Comparison of ENCODE assay signal across 14 cellular contexts in genomic region chr14:61328629-61329262, GRCh38. TPM values are rescaled to one million over a fixed set of nuclear protein-coding genes. Genes with fewer than 3 reads are reported as not detected.
DNase-seq lines count a peak whose midpoint lies in the region; ATAC-seq, FAIRE-seq and TF ChIP-seq lines count a peak whose summit lies in the region.
"Had no signal": no experiment of that assay in that cellular context is flagged by ENCODE, and none has a peak within 500 bp of the region (broad histone marks: within the 10 kb centered on the region; RNA-seq: fewer than 3 reads in every experiment).

No MANE protein-coding gene starts in this region.

- H3K4me3 Mint-ChIP-seq in activated CD4-positive, alpha-beta T cell treated with anti-CD3 and anti-CD28 coated beads, Interleukin-2, amount 10 ng/mL, durations not matched to agents 7 days and 5 days, result peak overlapping the region; percentile 60
- H3K4me3 Mint-ChIP-seq: nephron had no signal

- H3K4me2 ChIP-seq in GM12878 (ENCODE audit: control insufficient read depth, insufficient read depth), result peak overlapping the region; percentile 54; the same call in 1 of the 2 replicates

- H3K4me1 ChIP-seq in GM12878 (ENCODE audit: control insufficient read depth, insufficient read depth, low read length) (peaks cover 20% of the 10 kb centered on the region), spleen (peaks cover 20 to 93% (median 37%) of the 10 kb centered on the region in 6 donors)
- H3K4me1 ChIP-seq: adrenal gland had no signal

- no peaks in the 10 kb centered on the region; a peak in 1 of 4 replicates for H3K36me3 ChIP-seq in GM12878 (ENCODE audit: control insufficient read depth in 2 of 2, insufficient read depth in 2 of 2, low read length in 1 of 2)
- no peaks in the 10 kb centered on the region for H3K36me3 ChIP-seq in spleen
- H3K36me3 ChIP-seq: adrenal gland had no signal

- TF ChIP-seq RAD21 in GM12878 (IDR thresholded peaks at IDR 0.05; ENCODE audit: insufficient read depth, low read depth, low read length), result no peak

- POLR2A ChIA-PET in activated CD4-positive, alpha-beta T cell treated with anti-CD3 and anti-CD28 coated beads, Interleukin-2, amount 10 ng/mL, durations not matched to agents 7 days and 5 days (lab: Charles Lee), result no interaction called here
- POLR2A ChIA-PET in GM12878 (lab: Charles Lee), result interaction anchor here (0.7 to 4.5 kb wide), 10 partner anchors 10 to 113 kb away, joined by 3 to 27 read pairs (median 4); no protein-coding TSS in a partner anchor

- in situ Hi-C loops in GM12878 (cut with MboI), result no loop called here

- RAD21 ChIA-PET in GM12878 (lab: Charles Lee; ENCODE audit: unreplicated experiment), result interaction anchor here (0.6 to 7.4 kb wide), 10 partner anchors 13 to 509 kb away, joined by 3 to 61 read pairs (median 4); no protein-coding TSS in a partner anchor

- peaks cover 94% of the 10 kb centered on the region for H3K79me2 ChIP-seq in GM12878 (ENCODE audit: control insufficient read depth, insufficient read depth, low read length)

- peaks cover 79% of the 10 kb centered on the region for H3K4me1 Mint-ChIP-seq in activated CD4-positive, alpha-beta T cell treated with anti-CD3 and anti-CD28 coated beads, Interleukin-2, amount 10 ng/mL, durations not matched to agents 7 days and 5 days
- H3K4me1 Mint-ChIP-seq: nephron had no signal

- no peaks in the 10 kb centered on the region for H4K20me1 ChIP-seq in GM12878 (ENCODE audit: control insufficient read depth, insufficient read depth)

- peak overlapping the region; percentile 81 for H3K27ac Mint-ChIP-seq in activated CD4-positive, alpha-beta T cell treated with anti-CD3 and anti-CD28 coated beads, Interleukin-2, amount 10 ng/mL, durations not matched to agents 7 days and 5 days
- H3K27ac Mint-ChIP-seq: nephron had no signal

- H3K27ac ChIP-seq in GM12878 (ENCODE audit: control insufficient read depth, insufficient read depth), result peak overlapping the region; percentile 51
- H3K27ac ChIP-seq in spleen, result peak overlapping the region; percentile 36 to 92 (median 90)
- H3K27ac ChIP-seq: epithelial cell of prostate had no signal

- BruUV-seq in GM12878 (replicated peaks; lab: Mats Ljungman, UMichigan), result no TSS peak

- no peaks in the 10 kb centered on the region; a peak in 1 of 4 replicates for H3K27me3 ChIP-seq in GM12878 (replicated peaks in 1 of 2; ENCODE audit: control insufficient read depth in 2 of 2, insufficient read depth in 2 of 2, low read length in 1 of 2)
- H3K27me3 ChIP-seq in spleen (replicated peaks in 1 of 7), result no peaks in the 10 kb centered on the region
- H3K27me3 ChIP-seq: adrenal gland had no signal

- ATAC-seq in GM18868 (IDR thresholded peaks at IDR 0.05; ENCODE audit: unreplicated experiment), result peak; percentile 19
- peak; percentile 39 for ATAC-seq in GM12878
- ATAC-seq: PC-3 had no signal

- H3K9ac ChIP-seq in GM12878 (ENCODE audit: control insufficient read depth, insufficient read depth, low read length), result 0 out of 2 replicates have a peak overlapping the region, but pooled peaks have one; percentile 25

- H3K9me3 ChIP-seq in GM12878 (replicated peaks; ENCODE audit: control insufficient read depth, insufficient read depth, low read length), result peaks cover 6% of the 10 kb centered on the region; the same call in 1 of the 3 replicates
- H3K9me3 ChIP-seq in spleen, result peaks cover 0 to 6% (median 0%) of the 10 kb centered on the region in 8 donors
- H3K9me3 ChIP-seq: adrenal gland had no signal

- peaks cover 70% of the 10 kb centered on the region for H3K36me3 Mint-ChIP-seq in activated CD4-positive, alpha-beta T cell treated with anti-CD3 and anti-CD28 coated beads, Interleukin-2, amount 10 ng/mL, durations not matched to agents 7 days and 5 days (ENCODE audit: low read depth)

- H3K27me3 Mint-ChIP-seq in activated CD4-positive, alpha-beta T cell treated with anti-CD3 and anti-CD28 coated beads, Interleukin-2, amount 10 ng/mL, durations not matched to agents 7 days and 5 days, result no peaks in the 10 kb centered on the region

- no peak for FAIRE-seq in GM12878 (lab: Jason Lieb, UNC)

- no peak overlapping the region for H2AFZ ChIP-seq in GM12878 (ENCODE audit: control insufficient read depth, low read depth, low read length)

- TF ChIP-seq POLR2A in GM12878 (IDR thresholded peaks at IDR 0.05; ENCODE audit: low read depth, low read length) (no peak), spleen (IDR thresholded peaks at IDR 0.05) (no peak)

- H3K9me3 Mint-ChIP-seq in activated CD4-positive, alpha-beta T cell treated with anti-CD3 and anti-CD28 coated beads, Interleukin-2, amount 10 ng/mL, durations not matched to agents 7 days and 5 days, result peaks cover 4% of the 10 kb centered on the region

- intact Hi-C loops in GM12878 (cut with micrococcal nuclease; ENCODE audit: unreplicated experiment) (no loop called here), spleen (cut with DNase I; ENCODE audit: low total_unique reads) (no loop called here)

- no peak overlapping the region; the same call in 1 of the 2 replicates for H3K4me3 ChIP-seq in GM12878
- H3K4me3 ChIP-seq in spleen, result peak overlapping the region in 2 of 8 donors; percentile 5 to 76
- H3K4me3 ChIP-seq: adrenal gland had no signal

- no peak for TF ChIP-seq CTCF in GM12878 (IDR thresholded peaks at IDR 0.05 in 2 of 3, conservative IDR thresholded peaks at IDR 0.05 in 1 of 3; ENCODE audit: control insufficient read depth in 2 of 3, extremely low read depth in 1 of 3, insufficient read depth in 1 of 3, low read depth in 3 of 3, low read length in 3 of 3)
- no peak for TF ChIP-seq CTCF in spleen (IDR thresholded peaks at IDR 0.05 in 8 of 11, conservative IDR thresholded peaks at IDR 0.05 in 3 of 11)

- no peak for DNase-seq in activated CD4-positive, alpha-beta T cell treated with anti-CD3 and anti-CD28 coated beads, Interleukin-2, amount 10 ng/mL, durations not matched to agents 7 days and 5 days
- DNase-seq in activated CD4-positive, alpha-beta T cell treated with anti-CD3 and anti-CD28 coated beads for 1 hour, result no peak
- DNase-seq in GM12878 (ENCODE audit: low read depth, low spot score), result no peak
- no peak for DNase-seq in spleen
- no peak for DNase-seq in AG08396 (ENCODE audit: low spot score)
- no peak for DNase-seq in stimulated activated CD4-positive, alpha-beta T cell treated with anti-CD3 and anti-CD28 coated beads, Interleukin-15, amount 100 ng/mL, for 24 hours
- no peak for DNase-seq in NCI-H69 (lab: John Stamatoyannopoulos, UW)
- DNase-seq: adrenal gland, NCI-H510A, PC-3, retina had no signal

- WGBS in GM12878 (ENCODE audit: insufficient coverage, insufficient replicate concordance, low lambda C conversion rate, missing lambda C conversion rate), result 98% methylated on average over 4 of the region's 4 CpGs
- 77 to 89% (median 82%) methylated on average over 4 of the region's 4 CpGs for WGBS in spleen, 5 donors

- SMC1A ChIA-PET in GM12878 (lab: Charles Lee; ENCODE audit: uncharacterized antibody, unreplicated experiment), result interaction anchor here (0.6 to 5.5 kb wide), 6 partner anchors 14 to 94 kb away, joined by 3 to 48 read pairs (median 4); no protein-coding TSS in a partner anchor

- TF ChIP-seq EP300 in GM12878 (IDR thresholded peaks at IDR 0.05; ENCODE audit: borderline replicate concordance in 1 of 2, control insufficient read depth in 1 of 2, low read depth in 2 of 2, low read length in 2 of 2), result no peak

- CTCF ChIA-PET in activated CD4-positive, alpha-beta T cell treated with anti-CD3 and anti-CD28 coated beads, Interleukin-2, amount 10 ng/mL, durations not matched to agents 7 days and 5 days (lab: Charles Lee), result no interaction called here
- CTCF ChIA-PET in GM12878 (lab: Yijun Ruan, JAX), result interaction anchor here (1.0 to 1.4 kb wide), 2 partner anchors 60 to 142 kb away, joined by 3 to 6 read pairs; no protein-coding TSS in a partner anchor

RNA-seq across cellular contexts. Expression of gene PRKCH, which starts 7.4 kb away (rescaled TPM):
- total RNA-seq in activated CD4-positive, alpha-beta T cell treated with anti-CD3 and anti-CD28 coated beads, Interleukin-2, amount 10 ng/mL, durations not matched to agents 7 days and 5 days, result 100 to 1,000 TPM; 244 to 293 TPM
- total RNA-seq in GM12878 (2013; cell fraction: nucleolus; rRNA removed), result 466 and 549 TPM in 2 replicates
- total RNA-seq in GM12878 (2014; rRNA removed) (53.9 and 62.9 TPM in 2 replicates), GM12878 (2014; rRNA removed; fragmentation: Illumina TruSeq; extraction: Trizol) (36.0 and 36.3 TPM in 2 replicates), GM12878 (2021) (32.0 and 38.7 TPM in 2 replicates), spleen (100 to 1,000 TPM in 6 of 7 donors, 10 to 100 TPM in 1; 90.6 to 184 (median 110) TPM)
- polyA plus RNA-seq in GM12878 (2011; ENCODE audit: low read depth), result 31.1 TPM
- polyA plus RNA-seq in GM12878 (2011; rRNA removed) (115 and 140 TPM in 2 replicates), GM12878 (2014; fragmentation: Illumina TruSeq; extraction: Trizol) (34.2 and 45.3 TPM in 2 replicates), GM12878 (2014; fragmentation: Nextera tagmentation; extraction: Ambion mirVana) (10 to 100 TPM; 10.7 to 12.0 TPM), GM12878 (2014; rRNA removed) (22.0 and 32.3 TPM in 2 replicates), GM12878 (2016; fragmentation: Nextera tagmentation; extraction: Ambion mirVana) (10 to 100 TPM; 32.3 to 34.6 TPM), spleen (10 to 100 TPM; 10.0 to 18.0 (median 12.3) TPM)
- polyA plus RNA-seq in GM12878 (2011; cell fraction: cytosol; rRNA removed), result 163 and 194 TPM in 2 replicates
- 129 and 155 TPM in 2 replicates for polyA plus RNA-seq in GM12878 (2011; cell fraction: nucleus; rRNA removed)
- 60.0 and 70.9 TPM in 2 replicates for polyA plus RNA-seq in GM12878 (2012)
- 356 and 399 TPM in 2 replicates for polyA minus RNA-seq in GM12878 (2011; rRNA and poly(A)+ RNA removed)
- polyA minus RNA-seq in GM12878 (2011; cell fraction: cytosol; rRNA and poly(A)+ RNA removed), result 73.1 and 84.4 TPM in 2 replicates
- 219 and 500 TPM in 2 replicates for polyA minus RNA-seq in GM12878 (2011; cell fraction: nucleus; rRNA and poly(A)+ RNA removed)

RNA-seq across cellular contexts. Expression of gene TMEM30B, which starts 47.6 kb away (rescaled TPM):
- total RNA-seq in activated CD4-positive, alpha-beta T cell treated with anti-CD3 and anti-CD28 coated beads, Interleukin-2, amount 10 ng/mL, durations not matched to agents 7 days and 5 days, result under 1 TPM; 0.30 to 0.42 TPM
- not detected in 2 replicates for total RNA-seq in GM12878 (2013; cell fraction: nucleolus; rRNA removed)
- total RNA-seq in GM12878 (2014; rRNA removed) (not detected in 2 replicates), GM12878 (2014; rRNA removed; fragmentation: Illumina TruSeq; extraction: Trizol) (not detected in 2 replicates), GM12878 (2021) (0.10 and 0.27 TPM in 2 replicates), spleen (1 to 10 TPM in 1 of 7 donors, under 1 TPM in 6; 0.46 to 1.0 (median 0.77) TPM)
- not detected for polyA plus RNA-seq in GM12878 (2011; ENCODE audit: low read depth)
- polyA plus RNA-seq in GM12878 (2011; rRNA removed) (not detected in 2 replicates), GM12878 (2014; fragmentation: Illumina TruSeq; extraction: Trizol) (not detected in 2 replicates), GM12878 (2014; fragmentation: Nextera tagmentation; extraction: Ambion mirVana) (not detected), GM12878 (2014; rRNA removed) (not detected in 2 replicates), GM12878 (2016; fragmentation: Nextera tagmentation; extraction: Ambion mirVana) (not detected), spleen (under 1 TPM; 0.17 to 0.38 (median 0.36) TPM)
- not detected in 2 replicates for polyA plus RNA-seq in GM12878 (2011; cell fraction: cytosol; rRNA removed)
- not detected in 2 replicates for polyA plus RNA-seq in GM12878 (2011; cell fraction: nucleus; rRNA removed)
- not detected in 2 replicates for polyA plus RNA-seq in GM12878 (2012)
- not detected in 2 replicates for polyA minus RNA-seq in GM12878 (2011; rRNA and poly(A)+ RNA removed)
- not detected in 2 replicates for polyA minus RNA-seq in GM12878 (2011; cell fraction: cytosol; rRNA and poly(A)+ RNA removed)
- polyA minus RNA-seq in GM12878 (2011; cell fraction: nucleus; rRNA and poly(A)+ RNA removed), result not detected in 2 replicates
